In the genomic region with DNA sequence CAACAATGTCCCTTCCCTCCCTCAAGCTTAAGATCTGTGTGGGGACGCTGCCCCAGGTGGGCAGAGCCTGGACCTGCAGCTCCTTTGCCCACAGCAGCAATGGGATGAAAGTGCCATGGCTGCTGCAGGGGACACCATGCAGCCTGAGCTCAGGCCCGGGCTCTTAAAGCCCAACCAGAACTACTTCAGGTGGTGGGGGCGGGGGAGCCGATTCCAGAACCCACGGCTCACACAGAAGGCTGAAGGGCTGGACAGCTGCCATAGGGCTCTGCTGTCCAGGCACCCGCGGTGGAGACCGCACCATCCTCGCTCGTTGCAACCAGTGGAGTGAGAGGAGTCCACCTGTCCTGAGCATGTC, we compare ENCODE assay signal across 9 cellular contexts. TPM values are rescaled to one million over a fixed set of nuclear protein-coding genes. Genes with fewer than 3 reads are reported as not detected.
DNase-seq lines count a peak whose midpoint lies in the region; ATAC-seq and TF ChIP-seq lines count a peak whose summit lies in the region.
"Had no signal": no experiment of that assay in that cellular context is flagged by ENCODE, and none has a peak within 500 bp of the region (broad histone marks: within the 10 kb centered on the region; RNA-seq: fewer than 3 reads in every experiment).

No MANE protein-coding gene starts in this region.

- H3K4me1 ChIP-seq in neural progenitor cell (no peaks in the 10 kb centered on the region), prostate gland (replicated peaks) (no peaks in the 10 kb centered on the region)

- H3K9me3 ChIP-seq in neural progenitor cell (ENCODE audit: low read depth) (no peaks in the 10 kb centered on the region), prostate gland (no peaks in the 10 kb centered on the region)

- peaks cover 4% of the 10 kb centered on the region for H3K36me3 Mint-ChIP-seq in neural progenitor cell

- no peak overlapping the region for H3K27ac Mint-ChIP-seq in neural progenitor cell
- H3K27ac Mint-ChIP-seq: B cell had no signal

- peak; percentile 44 for TF ChIP-seq CTCF in neural progenitor cell (IDR thresholded peaks at IDR 0.05)
- peak in 1 of 4 experiments; percentile 7 for TF ChIP-seq CTCF in prostate gland (IDR thresholded peaks at IDR 0.05)

- no peak overlapping the region for H3K27ac ChIP-seq in neural progenitor cell
- H3K27ac ChIP-seq in prostate gland: no peak overlapping the region

- H3K36me3 ChIP-seq in neural progenitor cell (no peaks in the 10 kb centered on the region), prostate gland (peaks cover 19% of the 10 kb centered on the region in 2 donors)

- no peaks in the 10 kb centered on the region for H3K79me2 ChIP-seq in neural progenitor cell (ENCODE audit: low read depth)

- no peak overlapping the region for H2AFZ ChIP-seq in neural progenitor cell (replicated peaks)

- DNase-seq in NCI-H1694 treated with DMSO at 0.1 percent for 48 hours (lab: John Stamatoyannopoulos, UW) (peak; percentile 5), NCI-H1694 (lab: John Stamatoyannopoulos, UW) (no peak), NCI-H1092 (lab: John Stamatoyannopoulos, UW) (peak; percentile 27), cerebellum (ENCODE audit: low spot score) (peak; percentile 81), neural progenitor cell (ENCODE audit: low spot score) (peak; percentile 73), prostate gland (ENCODE audit: low spot score) (no peak)
- no peak for DNase-seq in activated CD8-positive, alpha-beta memory T cell treated with anti-CD3 and anti-CD28 coated beads, Interleukin-2, amount 50 U/mL, for 4 hours

- WGBS in prostate gland: 64% methylated on average over 10 of the region's 10 CpGs

- peaks cover 5% of the 10 kb centered on the region for H4K20me1 ChIP-seq in neural progenitor cell (ENCODE audit: low read depth)

- no peaks in the 10 kb centered on the region for H3K9me3 Mint-ChIP-seq in neural progenitor cell

- no peak overlapping the region for H3K4me2 ChIP-seq in neural progenitor cell

- peaks cover 3% of the 10 kb centered on the region for H3K27me3 Mint-ChIP-seq in neural progenitor cell (ENCODE audit: insufficient read depth, low read depth)
- H3K27me3 Mint-ChIP-seq: B cell had no signal

- TF ChIP-seq POLR2A in prostate gland (IDR thresholded peaks at IDR 0.05): no peak

- peaks cover 5% of the 10 kb centered on the region for H3F3A ChIP-seq in neural progenitor cell (ENCODE audit: low read depth)

- peak overlapping the region; percentile 27 for H3K9ac ChIP-seq in neural progenitor cell

- H3K27me3 ChIP-seq in neural progenitor cell: no peaks in the 10 kb centered on the region
- no peaks in the 10 kb centered on the region for H3K27me3 ChIP-seq in prostate gland (replicated peaks; ENCODE audit: insufficient read depth)

- no peak for ATAC-seq in GM19397 (IDR thresholded peaks at IDR 0.05; ENCODE audit: unreplicated experiment)

- no peak overlapping the region for H3K4me3 Mint-ChIP-seq in neural progenitor cell
- H3K4me3 Mint-ChIP-seq: B cell had no signal

- H3K4me3 ChIP-seq in neural progenitor cell (no peak overlapping the region), prostate gland (no peak overlapping the region)

- peaks cover 2% of the 10 kb centered on the region for H3K4me1 Mint-ChIP-seq in neural progenitor cell
- H3K4me1 Mint-ChIP-seq: B cell had no signal

- intact Hi-C loops in prostate gland (cut with DNase I): loop anchor here (5.0 kb wide), 1 partner anchor 154 kb away; no protein-coding TSS in a partner anchor

RNA-seq across cellular contexts. Expression of a gene that starts 12.5 kb away (rescaled TPM):
- 28.4 TPM for total RNA-seq in cerebellum
- 56.6 and 62.9 TPM in 2 replicates for total RNA-seq in neural progenitor cell (ENCODE audit: low replicate concordance)
- total RNA-seq in prostate gland: 100 to 1,000 TPM; 107 to 145 TPM

RNA-seq across cellular contexts. Expression of a gene that starts 27.5 kb away (rescaled TPM):
- total RNA-seq in cerebellum: 51.6 TPM
- 50.4 and 67.5 TPM in 2 replicates for total RNA-seq in neural progenitor cell (ENCODE audit: low replicate concordance)
- 10 to 100 TPM; 35.1 to 70.2 TPM for total RNA-seq in prostate gland

RNA-seq across cellular contexts. Expression of a gene that starts 55.5 kb away (rescaled TPM):
- total RNA-seq in cerebellum (34.8 TPM), neural progenitor cell (ENCODE audit: low replicate concordance) (19.6 and 58.2 TPM in 2 replicates), prostate gland (10 to 100 TPM; 48.8 to 94.9 TPM)

RNA-seq across cellular contexts. Expression of a gene that starts 55.8 kb away (rescaled TPM):
- 23.7 TPM for total RNA-seq in cerebellum
- total RNA-seq in neural progenitor cell (ENCODE audit: low replicate concordance): 12.9 and 27.5 TPM in 2 replicates
- total RNA-seq in prostate gland: 10 to 100 TPM; 64.5 to 91.1 TPM

Comparison
In these comparisons a context has a peak if more than half of its experiments do, and no peak if none do; other contexts are left out.
1. DNase-seq: peak in NCI-H1694 treated with DMSO at 0.1 percent for 48 hours (single experiment), NCI-H1092 (single experiment), cerebellum (single experiment) and neural progenitor cell (single experiment); none in NCI-H1694 (single experiment), activated CD8-positive, alpha-beta memory T cell treated with anti-CD3 and anti-CD28 coated beads, Interleukin-2, amount 50 U/mL, for 4 hours (single experiment) and prostate gland (single experiment).